Comparison of ENCODE assay signal across 8 cellular contexts in genomic region chr2:90027231-90027643, GRCh38.
A peak's percentile ranks its signal among the peaks of the same experiment; 100 is the strongest.
DNase-seq lines count a peak whose midpoint lies in the region; ATAC-seq, FAIRE-seq and TF ChIP-seq lines count a peak whose summit lies in the region.
"Not testable (repeated sequence)": the region's sequence is repeated elsewhere in the genome, so short reads cannot be mapped to it uniquely, and the experiment has no call there.

No MANE protein-coding gene starts in this region.

- not testable (repeated sequence) for H3K27ac Mint-ChIP-seq in stimulated activated naive B cell treated with anti-CD40 and anti-IgM and Interleukin-4, amounts not matched to agents 10 μg/mL and 1 μg/mL and 100 μg/mL, for 72 hours

- peaks cover 7 to 15% of the 10 kb centered on the region in 2 donors for H3K4me1 Mint-ChIP-seq in stimulated activated naive B cell treated with anti-CD40 and anti-IgM and Interleukin-4, amounts not matched to agents 10 μg/mL and 1 μg/mL and 100 μg/mL, for 72 hours

- not testable (repeated sequence) for H3K79me2 ChIP-seq in K562 (ENCODE audit: control insufficient read depth, insufficient read depth, low read length)

- not testable (repeated sequence) for H3K4me3 ChIP-seq in K562; foreskin fibroblast (ENCODE audit: low read depth in 1 of 2, low read length in 2 of 2); lower lobe of right lung

- H3K4me2 ChIP-seq in K562 (ENCODE audit: insufficient read depth, low read length) = not testable (repeated sequence)

- DNase-seq in NCI-H2227 (lab: John Stamatoyannopoulos, UW; ENCODE audit: unreplicated experiment) (peak; percentile 1), foreskin fibroblast (peak in 1 of 2 donors; percentile 0)
- not testable (repeated sequence) for DNase-seq in K562 (ENCODE audit: extremely low read depth in 1 of 4, low spot score in 3 of 4); lower lobe of right lung; stimulated activated naive B cell treated with anti-CD40 and anti-IgM and Interleukin-4, amounts not matched to agents 10 μg/mL and 1 μg/mL and 100 μg/mL, for 72 hours

- not testable (repeated sequence) for H3K9me3 Mint-ChIP-seq in stimulated activated naive B cell treated with anti-CD40 and anti-IgM and Interleukin-4, amounts not matched to agents 10 μg/mL and 1 μg/mL and 100 μg/mL, for 72 hours

- H2AFZ ChIP-seq in K562 (ENCODE audit: low read depth, low read length) = not testable (repeated sequence)

- CTCF ChIA-PET in K562 (lab: Yijun Ruan, JAX; ENCODE audit: low intra/inter-chr PET ratio) = not testable (repeated sequence)

- not testable (repeated sequence) for TF ChIP-seq RAD21 in K562 (CRISPR knock-in tag; conservative IDR thresholded peaks at IDR 0.05 in 1 of 2, IDR thresholded peaks at IDR 0.05 in 1 of 2)

- intact Hi-C loops in K562 (cut with micrococcal nuclease); lower lobe of right lung (cut with DNase I): not testable (repeated sequence)

- in situ Hi-C loops in K562 (cut with MboI) = not testable (repeated sequence)

- not testable (repeated sequence) for H3K9ac ChIP-seq in K562 (ENCODE audit: insufficient read depth in 1 of 2, low read depth in 2 of 2, low read length in 2 of 2)

- H3K4me1 ChIP-seq in K562 (replicated peaks in 1 of 2; ENCODE audit: control insufficient read depth in 2 of 2, insufficient read depth in 2 of 2, low read length in 2 of 2); lower lobe of right lung: not testable (repeated sequence)

- H3K9me1 ChIP-seq in K562 (ENCODE audit: control insufficient read depth, insufficient read depth, low read length) = not testable (repeated sequence)

- H3K27me3 ChIP-seq in K562 (ENCODE audit: control insufficient read depth in 2 of 2, insufficient read depth in 2 of 2, low read length in 2 of 2); lower lobe of right lung (ENCODE audit: low read depth): not testable (repeated sequence)

- H3K27me3 Mint-ChIP-seq in stimulated activated naive B cell treated with anti-CD40 and anti-IgM and Interleukin-4, amounts not matched to agents 10 μg/mL and 1 μg/mL and 100 μg/mL, for 72 hours = not testable (repeated sequence)

- not testable (repeated sequence) for H3K36me3 ChIP-seq in K562 (ENCODE audit: control insufficient read depth, insufficient read depth, low read length); lower lobe of right lung

- not testable (repeated sequence) for TF ChIP-seq EP300 in K562 (IDR thresholded peaks at IDR 0.05; ENCODE audit: low read length)

- not testable (repeated sequence) for BruUV-seq in K562 (replicated peaks; lab: Mats Ljungman, UMichigan)

- not testable (repeated sequence) for H3K4me3 Mint-ChIP-seq in stimulated activated naive B cell treated with anti-CD40 and anti-IgM and Interleukin-4, amounts not matched to agents 10 μg/mL and 1 μg/mL and 100 μg/mL, for 72 hours

- POLR2A ChIA-PET in K562 (lab: Yijun Ruan, JAX) = not testable (repeated sequence)

- not testable (repeated sequence) for H3K27ac ChIP-seq in K562 (ENCODE audit: extremely low read depth, low read depth, low read length); lower lobe of right lung

- 0% methylated on average over 3 of the region's 3 CpGs for WGBS in K562 (ENCODE audit: insufficient coverage, low coverage, missing lambda C conversion rate)

- TF ChIP-seq CTCF in K562 (IDR thresholded peaks at IDR 0.05 in 2 of 3, conservative IDR thresholded peaks at IDR 0.05 in 1 of 3; ENCODE audit: insufficient read depth in 2 of 3, low read depth in 1 of 3, low read length in 3 of 3) (peak in 2 of 3 experiments; percentile 11 to 15; a peak in 1 of 6 replicates), foreskin fibroblast (IDR thresholded peaks at IDR 0.05; ENCODE audit: low read depth, low read length) (peak; percentile 15), lower lobe of right lung (IDR thresholded peaks at IDR 0.05) (peak; percentile 26)

- ATAC-seq in GM19397 (IDR thresholded peaks at IDR 0.05; ENCODE audit: unreplicated experiment) (peak; percentile 47), HG02870 (IDR thresholded peaks at IDR 0.05; ENCODE audit: unreplicated experiment) (peak; percentile 65), K562 (peak; percentile 80), lower lobe of right lung (peak; percentile 59 to 62)
- ATAC-seq in stimulated activated naive B cell treated with anti-CD40 and anti-IgM and Interleukin-4, amounts not matched to agents 10 μg/mL and 1 μg/mL and 100 μg/mL, for 72 hours (replicated peaks) = peak; percentile 52 to 67

- not testable (repeated sequence) for H4K20me1 ChIP-seq in K562 (replicated peaks; ENCODE audit: control insufficient read depth, insufficient read depth, low read length)

- H3K36me3 Mint-ChIP-seq in stimulated activated naive B cell treated with anti-CD40 and anti-IgM and Interleukin-4, amounts not matched to agents 10 μg/mL and 1 μg/mL and 100 μg/mL, for 72 hours = not testable (repeated sequence)

- TF ChIP-seq POLR2A in K562 (conservative IDR thresholded peaks at IDR 0.05) = not testable (repeated sequence)

- peak; percentile 90 for FAIRE-seq in G401.6 (lab: Jason Lieb, UNC)
- peak; percentile 89 for FAIRE-seq in K562 (lab: Jason Lieb, UNC)

- H3K9me3 ChIP-seq in K562 (replicated peaks; ENCODE audit: control insufficient read depth, insufficient read depth, low read depth, low read length); lower lobe of right lung: not testable (repeated sequence)
